In the genomic region with DNA sequence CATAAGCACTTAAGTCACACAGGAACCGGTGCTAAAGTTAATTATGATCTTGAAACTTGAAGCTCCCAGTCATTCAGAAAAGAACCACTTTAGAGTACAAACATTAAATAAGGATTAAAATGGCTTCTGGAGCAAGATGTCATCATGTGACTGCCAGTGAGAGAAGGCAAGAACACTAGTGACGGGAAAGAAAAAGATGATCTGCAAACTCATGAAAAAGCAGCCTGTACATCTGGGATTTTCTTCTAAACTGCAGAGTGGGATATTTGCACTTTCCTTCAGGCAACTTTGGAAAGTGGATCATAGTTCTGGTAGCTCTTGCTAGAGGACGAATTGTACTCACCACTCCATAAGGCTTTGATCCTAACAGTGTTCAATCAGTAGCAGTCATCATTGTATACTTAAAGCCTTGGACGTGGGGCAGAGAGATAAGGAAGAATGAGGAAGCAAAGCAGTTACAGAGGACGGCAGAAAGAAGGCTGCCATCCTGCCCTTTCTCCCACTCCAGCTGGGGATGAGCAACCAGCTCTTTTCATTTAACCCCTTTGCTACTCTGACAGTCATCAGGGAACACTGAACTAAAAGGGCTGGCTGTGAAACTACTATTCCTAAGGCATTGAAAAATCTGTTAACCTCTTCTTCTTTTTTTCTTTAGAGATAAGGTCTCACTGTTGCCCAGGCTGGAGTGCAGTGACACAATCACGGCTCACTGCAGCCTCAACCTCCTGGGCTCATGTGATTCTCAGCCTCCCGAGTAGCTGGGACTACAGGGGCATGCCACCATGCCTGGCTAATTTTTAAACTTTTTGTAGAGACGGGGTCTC, we compare ENCODE assay signal across 9 cellular contexts. TPM values are rescaled to one million over a fixed set of nuclear protein-coding genes. Genes with fewer than 3 reads are reported as not detected.
A peak's percentile ranks its signal among the peaks of the same experiment; 100 is the strongest.
DNase-seq lines count a peak whose midpoint lies in the region; ATAC-seq and TF ChIP-seq lines count a peak whose summit lies in the region.
"Had no signal": no experiment of that assay in that cellular context is flagged by ENCODE, and none has a peak within 500 bp of the region (broad histone marks: within the 10 kb centered on the region; RNA-seq: fewer than 3 reads in every experiment).

No MANE protein-coding gene starts in this region.

- DNase-seq in AG20443 (ENCODE audit: low spot score) = peak; percentile 16
- peak; percentile 48 for DNase-seq in HuH-7 (ENCODE audit: low spot score)
- DNase-seq in body of pancreas = no peak
- DNase-seq in hippocampal formation (lab: John Stamatoyannopoulos, UW) = no peak
- no peak for DNase-seq in NCI-H2029 (lab: John Stamatoyannopoulos, UW)
- no peak for DNase-seq in NCI-H2171 treated with DMSO at 0.1 percent for 48 hours (lab: John Stamatoyannopoulos, UW)
- DNase-seq: activated effector memory CD4-positive, alpha-beta T cell treated with Interleukin-2 at 50 U/mL for 16 hours had no signal

- H3K4me1 ChIP-seq in body of pancreas (peaks cover 12% of the 10 kb centered on the region), mucosa of stomach (ENCODE audit: control insufficient read depth, insufficient read depth, low read length) (peaks cover 14% of the 10 kb centered on the region)

- H3K9me3 ChIP-seq in body of pancreas = no peaks in the 10 kb centered on the region
- no peaks in the 10 kb centered on the region for H3K9me3 ChIP-seq in mucosa of stomach (ENCODE audit: control insufficient read depth, low read length)

- H3K27me3 ChIP-seq in body of pancreas (no peaks in the 10 kb centered on the region), mucosa of stomach (ENCODE audit: control insufficient read depth, insufficient read depth, low read length) (no peaks in the 10 kb centered on the region)

- peak overlapping the region in 2 of 4 donors; percentile 55 to 59 for H3K27ac ChIP-seq in body of pancreas

- peak overlapping the region; percentile 11 for H3K9ac ChIP-seq in mucosa of stomach (ENCODE audit: low read length)

- intact Hi-C loops in body of pancreas (cut with DNase I) = no loop called here

- H3K36me3 ChIP-seq in body of pancreas (replicated peaks in 1 of 2; ENCODE audit: insufficient read depth in 1 of 2, low read depth in 2 of 2) (no peaks in the 10 kb centered on the region), mucosa of stomach (ENCODE audit: control insufficient read depth, insufficient read depth, low read length) (no peaks in the 10 kb centered on the region)

- TF ChIP-seq POLR2A in body of pancreas (IDR thresholded peaks at IDR 0.05) = no peak

- WGBS in body of pancreas, 2 donors = 51 to 60% methylated on average over 7 to 8 of the region's 8 CpGs

- peak; percentile 58 for ATAC-seq in body of pancreas
- ATAC-seq in GM21360 (IDR thresholded peaks at IDR 0.05; ENCODE audit: unreplicated experiment) = no peak

- TF ChIP-seq CTCF in body of pancreas (IDR thresholded peaks at IDR 0.05) = no peak

- H3K4me3 ChIP-seq in body of pancreas = no peak overlapping the region
- no peak overlapping the region for H3K4me3 ChIP-seq in mucosa of stomach (ENCODE audit: low read length)

RNA-seq across cellular contexts. Expression of gene ABHD3, which starts 18.1 kb away (rescaled TPM):
- total RNA-seq in body of pancreas = 10 to 100 TPM in 1 of 2 donors, 1 to 10 TPM in 1; 1.6 to 19.2 TPM

RNA-seq across cellular contexts. Expression of gene MIB1, which starts 54.1 kb away (rescaled TPM):
- 10 to 100 TPM; 13.8 to 18.7 TPM for total RNA-seq in body of pancreas

Comparison
In these comparisons a context has a peak if more than half of its experiments do, and no peak if none do; other contexts are left out.
1. DNase-seq: peak in AG20443 (single experiment) and HuH-7 (single experiment); none in body of pancreas (0 of 4), hippocampal formation (0 of 2), NCI-H2029 (single experiment) and NCI-H2171 treated with DMSO at 0.1 percent for 48 hours (single experiment).